Comparison of ENCODE assay signal across 13 cellular contexts in genomic region chr10:97647556-97647955, GRCh38. TPM values are rescaled to one million over a fixed set of nuclear protein-coding genes. Genes with fewer than 3 reads are reported as not detected.
DNase-seq lines count a peak whose midpoint lies in the region; ATAC-seq and TF ChIP-seq lines count a peak whose summit lies in the region.
"Had no signal": no experiment of that assay in that cellular context is flagged by ENCODE, and none has a peak within 500 bp of the region (broad histone marks: within the 10 kb centered on the region; RNA-seq: fewer than 3 reads in every experiment).

No MANE protein-coding gene starts in this region.

- peaks cover 18 to 33% (median 21%) of the 10 kb centered on the region in 5 donors for H3K36me3 ChIP-seq in subcutaneous abdominal adipose tissue (ENCODE audit: control insufficient read depth in 5 of 5, insufficient read depth in 5 of 5, low read length in 5 of 5)

- H3K27me3 ChIP-seq in subcutaneous abdominal adipose tissue (ENCODE audit: control insufficient read depth in 5 of 5, insufficient read depth in 4 of 5, low read length in 5 of 5), result no peaks in the 10 kb centered on the region
- H3K27me3 ChIP-seq: right atrium auricular region had no signal

- H3K9ac ChIP-seq in subcutaneous abdominal adipose tissue (ENCODE audit: low read length in 5 of 5), result no peak overlapping the region

- peak overlapping the region; percentile 67 for H3K27ac ChIP-seq in subcutaneous abdominal adipose tissue (ENCODE audit: low read depth, low read length)

- no peak overlapping the region for H3K4me3 ChIP-seq in fibroblast of villous mesenchyme (ENCODE audit: low read depth, low read length)
- H3K4me3 ChIP-seq in subcutaneous abdominal adipose tissue (ENCODE audit: low read depth in 1 of 5, low read length in 5 of 5), result no peak overlapping the region
- H3K4me3 ChIP-seq: right atrium auricular region had no signal

- peaks cover 26% of the 10 kb centered on the region for H3K4me1 Mint-ChIP-seq in T-helper 2 cell treated with Interferon-gamma antibody and Interleukin-4, amounts not matched to agents 5 μg/mL and 100 μg/mL, for 36 hours (ENCODE audit: low read depth)
- peaks cover 23% of the 10 kb centered on the region for H3K4me1 Mint-ChIP-seq in T-helper 17 cell
- H3K4me1 Mint-ChIP-seq in activated CD4-positive, alpha-beta memory T cell treated with anti-CD3 and anti-CD28 coated beads for 36 hours (ENCODE audit: low read depth), result peaks cover 23% of the 10 kb centered on the region

- H3K9me3 Mint-ChIP-seq in T-helper 2 cell treated with Interferon-gamma antibody and Interleukin-4, amounts not matched to agents 5 μg/mL and 100 μg/mL, for 36 hours, result no peaks in the 10 kb centered on the region
- no peaks in the 10 kb centered on the region for H3K9me3 Mint-ChIP-seq in activated CD4-positive, alpha-beta memory T cell treated with anti-CD3 and anti-CD28 coated beads for 36 hours
- H3K9me3 Mint-ChIP-seq: T-helper 1 cell treated with Interleukin-12 subunit alpha and Interleukin-12 subunit beta and Interleukin-4 antibody, amounts not matched to agents 30 μg/mL and 1 μg/mL, for 36 hours had no signal

- intact Hi-C loops in activated CD4-positive, alpha-beta memory T cell treated with anti-CD3 and anti-CD28 coated beads for 36 hours (cut with micrococcal nuclease), result no loop called here

- peak overlapping the region; percentile 16 for H3K27ac Mint-ChIP-seq in T-helper 2 cell treated with Interferon-gamma antibody and Interleukin-4, amounts not matched to agents 5 μg/mL and 100 μg/mL, for 36 hours
- peak overlapping the region; percentile 82 for H3K27ac Mint-ChIP-seq in T-helper 17 cell
- H3K27ac Mint-ChIP-seq in activated CD4-positive, alpha-beta memory T cell treated with anti-CD3 and anti-CD28 coated beads for 36 hours, result no peak overlapping the region

- H3K36me3 Mint-ChIP-seq in T-helper 2 cell treated with Interferon-gamma antibody and Interleukin-4, amounts not matched to agents 5 μg/mL and 100 μg/mL, for 36 hours (ENCODE audit: low read depth), result peaks cover 19% of the 10 kb centered on the region
- peaks cover 4% of the 10 kb centered on the region for H3K36me3 Mint-ChIP-seq in T-helper 17 cell (ENCODE audit: low read depth)
- H3K36me3 Mint-ChIP-seq in activated CD4-positive, alpha-beta memory T cell treated with anti-CD3 and anti-CD28 coated beads for 36 hours, result peaks cover 14% of the 10 kb centered on the region

- no peak overlapping the region for H3K4me3 Mint-ChIP-seq in T-helper 2 cell treated with Interferon-gamma antibody and Interleukin-4, amounts not matched to agents 5 μg/mL and 100 μg/mL, for 36 hours
- no peak overlapping the region for H3K4me3 Mint-ChIP-seq in T-helper 17 cell
- no peak overlapping the region for H3K4me3 Mint-ChIP-seq in activated CD4-positive, alpha-beta memory T cell treated with anti-CD3 and anti-CD28 coated beads for 36 hours
- H3K4me3 Mint-ChIP-seq: T-helper 1 cell treated with Interleukin-12 subunit alpha and Interleukin-12 subunit beta and Interleukin-4 antibody, amounts not matched to agents 30 μg/mL and 1 μg/mL, for 36 hours had no signal

- H3K4me1 ChIP-seq in subcutaneous abdominal adipose tissue (ENCODE audit: control insufficient read depth in 5 of 5, insufficient read depth in 5 of 5, low read length in 5 of 5), result peaks cover 0 to 46% (median 28%) of the 10 kb centered on the region in 5 donors

- no peaks in the 10 kb centered on the region for H3K27me3 Mint-ChIP-seq in T-helper 2 cell treated with Interferon-gamma antibody and Interleukin-4, amounts not matched to agents 5 μg/mL and 100 μg/mL, for 36 hours (ENCODE audit: low read depth)
- no peaks in the 10 kb centered on the region for H3K27me3 Mint-ChIP-seq in T-helper 17 cell
- no peaks in the 10 kb centered on the region for H3K27me3 Mint-ChIP-seq in activated CD4-positive, alpha-beta memory T cell treated with anti-CD3 and anti-CD28 coated beads for 36 hours

- CTCF ChIA-PET in activated CD4-positive, alpha-beta memory T cell treated with anti-CD3 and anti-CD28 coated beads for 36 hours (lab: Charles Lee), result no interaction called here

- DNase-seq in T-helper 2 cell treated with Interferon-gamma antibody and Interleukin-4, amounts not matched to agents 5 μg/mL and 100 μg/mL, for 36 hours (ENCODE audit: low spot score), result no peak
- no peak for DNase-seq in T-helper 2 cell
- DNase-seq in T-helper 17 cell, result no peak
- DNase-seq in fibroblast of villous mesenchyme (ENCODE audit: low read depth), result peak; percentile 58
- no peak for DNase-seq in NCI-H1694 (lab: John Stamatoyannopoulos, UW)
- no peak for DNase-seq in activated CD4-positive, alpha-beta memory T cell treated with anti-CD3 and anti-CD28 coated beads for 36 hours
- DNase-seq: activated T-cell treated with anti-CD3 and anti-CD28 coated beads for 4 hours; effector CD8-positive, alpha-beta T cell; NCI-H446 had no signal

- H3K9me3 ChIP-seq in T-helper 17 cell (ENCODE audit: control insufficient read depth, low read length, poor library complexity, severe bottlenecking), result no peaks in the 10 kb centered on the region
- H3K9me3 ChIP-seq in subcutaneous abdominal adipose tissue (ENCODE audit: control insufficient read depth in 5 of 5, low read length in 5 of 5), result no peaks in the 10 kb centered on the region
- H3K9me3 ChIP-seq: right atrium auricular region had no signal

- TF ChIP-seq CTCF in fibroblast of villous mesenchyme (IDR thresholded peaks at IDR 0.05; ENCODE audit: insufficient read depth, low read depth, low read length), result no peak

- ATAC-seq in T-helper 17 cell (no peak), GM19455 (IDR thresholded peaks at IDR 0.05; ENCODE audit: unreplicated experiment) (no peak)

- POLR2A ChIA-PET in activated CD4-positive, alpha-beta memory T cell treated with anti-CD3 and anti-CD28 coated beads for 36 hours (lab: Charles Lee), result no interaction called here

RNA-seq across cellular contexts. Expression of gene PI4K2A, which starts 7.1 kb away (rescaled TPM):
- total RNA-seq in T-helper 17 cell (10 to 100 TPM; 23.3 to 26.2 TPM), fibroblast of villous mesenchyme (22.5 and 25.0 TPM in 2 replicates)
- total RNA-seq in activated CD4-positive, alpha-beta memory T cell treated with anti-CD3 and anti-CD28 coated beads for 36 hours, result 10 to 100 TPM; 13.1 to 13.2 TPM

RNA-seq across cellular contexts. Expression of gene MORN4, which starts 14.3 kb away (rescaled TPM):
- total RNA-seq in T-helper 17 cell, result 1 to 10 TPM in 1 of 2 donors, under 1 TPM in 1; 0.35 to 1.2 TPM
- total RNA-seq in fibroblast of villous mesenchyme, result 4.2 and 5.6 TPM in 2 replicates
- 1 to 10 TPM; 5.3 to 6.5 TPM for total RNA-seq in activated CD4-positive, alpha-beta memory T cell treated with anti-CD3 and anti-CD28 coated beads for 36 hours

RNA-seq across cellular contexts. Expression of gene AVPI1, which starts 39.5 kb away (rescaled TPM):
- total RNA-seq in T-helper 17 cell (1 to 10 TPM; 5.6 to 8.6 TPM), fibroblast of villous mesenchyme (12.5 and 19.6 TPM in 2 replicates)
- 1 to 10 TPM; 1.7 to 2.1 TPM for total RNA-seq in activated CD4-positive, alpha-beta memory T cell treated with anti-CD3 and anti-CD28 coated beads for 36 hours

RNA-seq across cellular contexts. Expression of gene C10orf62, which starts 58.0 kb away (rescaled TPM):
- total RNA-seq in T-helper 17 cell (not detected), fibroblast of villous mesenchyme (not detected in 2 replicates)
- not detected for total RNA-seq in activated CD4-positive, alpha-beta memory T cell treated with anti-CD3 and anti-CD28 coated beads for 36 hours
